Comparison of ENCODE assay signal across 26 cellular contexts in the genomic region with DNA sequence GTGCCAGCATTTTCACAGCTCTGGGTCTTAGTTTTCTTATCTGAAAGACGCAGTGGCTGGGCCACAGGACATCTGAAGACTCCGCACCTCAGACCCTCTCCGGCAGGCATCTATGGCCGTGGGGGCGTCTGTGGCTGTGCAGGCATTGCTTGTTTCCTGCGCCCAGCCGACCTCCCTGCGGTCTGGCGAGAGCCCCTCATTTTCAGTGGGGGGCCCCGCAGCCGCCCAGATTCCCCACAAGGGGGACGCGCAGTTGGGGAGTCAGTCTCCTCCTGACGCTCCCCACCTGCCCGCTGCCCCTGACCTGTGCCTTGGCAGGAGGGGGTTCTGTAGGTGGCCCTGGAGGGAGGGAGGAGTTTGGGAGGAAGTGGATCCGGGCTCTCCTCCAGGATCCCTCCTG. TPM values are rescaled to one million over a fixed set of nuclear protein-coding genes. Genes with fewer than 3 reads are reported as not detected.
DNase-seq lines count a peak whose midpoint lies in the region; ATAC-seq, FAIRE-seq and TF ChIP-seq lines count a peak whose summit lies in the region.
"Had no signal": no experiment of that assay in that cellular context is flagged by ENCODE, and none has a peak within 500 bp of the region (broad histone marks: within the 10 kb centered on the region; RNA-seq: fewer than 3 reads in every experiment).

No MANE protein-coding gene starts in this region.

- H3K27ac ChIP-seq in DOHH2 (ENCODE audit: low read depth, low read length) (no peak overlapping the region), GM23338 (ENCODE audit: low read depth) (no peak overlapping the region), H1 (ENCODE audit: low read depth, low read length) (no peak overlapping the region)
- H3K27ac ChIP-seq: HL-60 had no signal

- H3K14ac ChIP-seq in H1 (ENCODE audit: insufficient read length), result no peak overlapping the region

- H3K4me2 ChIP-seq in DOHH2 (ENCODE audit: low read length), result no peak overlapping the region
- no peak overlapping the region for H3K4me2 ChIP-seq in GM23338
- no peak overlapping the region for H3K4me2 ChIP-seq in H1 (ENCODE audit: insufficient read depth in 1 of 2, low read depth in 2 of 2, low read length in 2 of 2)

- no peak overlapping the region for H2BK20ac ChIP-seq in H1 (ENCODE audit: low read length)

- H3F3A ChIP-seq in DOHH2 (ENCODE audit: control insufficient read depth, insufficient read depth), result no peaks in the 10 kb centered on the region
- no peaks in the 10 kb centered on the region for H3F3A ChIP-seq in GM23338 (replicated peaks; ENCODE audit: low read depth)

- no peak for TF ChIP-seq POLR2A in H1 (IDR thresholded peaks at IDR 0.05; ENCODE audit: control extremely low read depth in 1 of 2, low read depth in 2 of 2, low read length in 2 of 2)

- no peaks in the 10 kb centered on the region for H3K9me3 ChIP-seq in DOHH2 (ENCODE audit: control insufficient read depth, insufficient read depth, low read length)
- H3K9me3 ChIP-seq in H1 (ENCODE audit: insufficient read depth in 2 of 2, low read depth in 1 of 2, low read length in 1 of 2), result no peaks in the 10 kb centered on the region
- H3K9me3 ChIP-seq: HAP-1 had no signal

- H3K9ac ChIP-seq in H1 (replicated peaks in 1 of 4; ENCODE audit: extremely low read depth in 1 of 4, low read depth in 3 of 4, low read length in 3 of 4), result no peak overlapping the region

- H3K4me3 ChIP-seq in DOHH2 (ENCODE audit: low read length) (no peak overlapping the region), GM23338 (no peak overlapping the region), H1 (ENCODE audit: extremely low read depth in 1 of 4, insufficient read depth in 2 of 4, low read depth in 3 of 4, low read length in 4 of 4) (no peak overlapping the region)
- H3K4me3 ChIP-seq: HAP-1 had no signal

- no peak overlapping the region for H3K23ac ChIP-seq in H1 (ENCODE audit: insufficient read length)

- H3K9me2 ChIP-seq in DOHH2 (replicated peaks; ENCODE audit: control insufficient read depth, low read length) (no peaks in the 10 kb centered on the region), GM23338 (ENCODE audit: insufficient read depth) (no peaks in the 10 kb centered on the region)

- no peak overlapping the region for H3K4ac ChIP-seq in H1 (replicated peaks; ENCODE audit: insufficient read length, low read depth, low read length)

- no peak overlapping the region; the same call in 1 of the 2 replicates for H2BK15ac ChIP-seq in H1 (ENCODE audit: low read length)

- H2AK5ac ChIP-seq in H1 (ENCODE audit: low read depth, low read length), result no peak overlapping the region

- H4K20me1 ChIP-seq in DOHH2 (ENCODE audit: control insufficient read depth, insufficient read depth, low read depth, low read length) (no peaks in the 10 kb centered on the region), GM23338 (replicated peaks; ENCODE audit: insufficient read depth) (no peaks in the 10 kb centered on the region), H1 (replicated peaks in 1 of 2; ENCODE audit: control insufficient read depth in 1 of 2, insufficient read depth in 2 of 2, low read length in 2 of 2) (no peaks in the 10 kb centered on the region)

- ATAC-seq in GM23338, result peak; percentile 64
- no peak for ATAC-seq in HG03039 (IDR thresholded peaks at IDR 0.05; ENCODE audit: unreplicated experiment)
- ATAC-seq: SK-N-SH treated with all-trans-retinoic acid at 6 μM for 48 hours had no signal

- peak overlapping the region; percentile 81 for H2AFZ ChIP-seq in GM23338
- H2AFZ ChIP-seq in H1 (ENCODE audit: low read length), result no peak overlapping the region

- no peak overlapping the region for H4K5ac ChIP-seq in H1 (ENCODE audit: insufficient read length, low read depth, low read length)

- DNase-seq in GM23338 (ENCODE audit: low spot score), result peak; percentile 63
- peak in 1 of 2 experiments; percentile 71 for DNase-seq in H1 (ENCODE audit: low read depth in 1 of 2, low spot score in 2 of 2)
- DNase-seq in neural crest cell (ENCODE audit: low read depth, low spot score), result no peak
- DNase-seq in activated naive CD4-positive, alpha-beta T cell treated with anti-CD3 and anti-CD28 coated beads, Interleukin-2, amount 50 U/mL, for 16 hours, result no peak
- no peak for DNase-seq in AML-193 (lab: John Stamatoyannopoulos, UW)
- no peak for DNase-seq in NCI-H187 treated with DMSO at 0.1 percent for 48 hours (lab: John Stamatoyannopoulos, UW)
- DNase-seq: ACHN; CD4-positive, alpha-beta T cell; DMS79; GDM1; MV-4-11; NCI-H1417; NCI-H2029; NCI-H2171 treated with DMSO at 0.1 percent for 48 hours; NCI-H748 treated with DMSO at 0.1 percent for 48 hours; OCI-M1; SHP77 treated with DMSO at 0.1 percent for 48 hours had no signal

- H3K36me3 ChIP-seq in DOHH2 (ENCODE audit: control insufficient read depth, low read length) (no peaks in the 10 kb centered on the region), GM23338 (ENCODE audit: insufficient read depth) (no peaks in the 10 kb centered on the region), H1 (ENCODE audit: control insufficient read depth in 2 of 4, insufficient read depth in 4 of 4, low read length in 3 of 4) (no peaks in the 10 kb centered on the region)
- H3K36me3 ChIP-seq: HAP-1 had no signal

- TF ChIP-seq EP300 in H1 (IDR thresholded peaks at IDR 0.05; ENCODE audit: borderline replicate concordance in 1 of 2, low read depth in 2 of 2, low read length in 2 of 2), result no peak

- H3K79me1 ChIP-seq in H1 (ENCODE audit: low read depth, low read length), result no peaks in the 10 kb centered on the region

- H3K4me3 Mint-ChIP-seq in GM23338 (no peak overlapping the region), neural crest cell (no peak overlapping the region)
- H3K4me3 Mint-ChIP-seq: CD4-positive, alpha-beta T cell had no signal

- FAIRE-seq in H1 (lab: Jason Lieb, UNC), result no peak
- FAIRE-seq: GM19239, HTR-8/SVneo had no signal

- POLR2A ChIA-PET in H1 (lab: Charles Lee; ENCODE audit: partially characterized antibody), result no interaction called here

- no peaks in the 10 kb centered on the region for H3K36me3 Mint-ChIP-seq in GM23338 (ENCODE audit: low read depth)
- no peaks in the 10 kb centered on the region for H3K36me3 Mint-ChIP-seq in neural crest cell (ENCODE audit: low read depth)

- H3K79me2 ChIP-seq in DOHH2 (ENCODE audit: control insufficient read depth, low read length) (no peaks in the 10 kb centered on the region), GM23338 (replicated peaks; ENCODE audit: insufficient read depth) (no peaks in the 10 kb centered on the region), H1 (ENCODE audit: control insufficient read depth in 1 of 2, insufficient read depth in 2 of 2, low read length in 2 of 2) (no peaks in the 10 kb centered on the region)

- no peak overlapping the region for H2BK5ac ChIP-seq in H1 (ENCODE audit: low read depth, low read length)

- H3K4me1 ChIP-seq in DOHH2 (ENCODE audit: control insufficient read depth, low read length) (peaks cover 6% of the 10 kb centered on the region; the same call in 1 of the 2 replicates), GM23338 (ENCODE audit: insufficient read depth) (no peaks in the 10 kb centered on the region), H1 (replicated peaks in 1 of 4; ENCODE audit: control insufficient read depth in 3 of 4, insufficient read depth in 4 of 4, low read length in 3 of 4) (peaks cover 0 to under 1% (median 0%) of the 10 kb centered on the region in 4 experiments; a peak in 4 of 7 replicates)
- H3K4me1 ChIP-seq: HAP-1 had no signal

- TF ChIP-seq RAD21 in H1 (IDR thresholded peaks at IDR 0.05 in 1 of 2, conservative IDR thresholded peaks at IDR 0.05 in 1 of 2; ENCODE audit: low read depth in 2 of 2, low read length in 2 of 2), result peak; percentile 21 to 40

- no peaks in the 10 kb centered on the region for H3K23me2 ChIP-seq in H1 (ENCODE audit: low read depth, low read length)

- peaks cover 11% of the 10 kb centered on the region for H3K4me1 Mint-ChIP-seq in GM23338
- no peaks in the 10 kb centered on the region for H3K4me1 Mint-ChIP-seq in neural crest cell

- H3K18ac ChIP-seq in H1 (ENCODE audit: extremely low read depth, low read length), result no peak overlapping the region

- H3K27me3 ChIP-seq in DOHH2 (ENCODE audit: control insufficient read depth, low read length) (peaks cover 15% of the 10 kb centered on the region), GM23338 (ENCODE audit: insufficient read depth) (no peaks in the 10 kb centered on the region), H1 (replicated peaks in 1 of 4; ENCODE audit: control insufficient read depth in 3 of 4, extremely low read depth in 1 of 4, insufficient read depth in 3 of 4, low read length in 3 of 4) (peaks cover 0 to 2% (median 0%) of the 10 kb centered on the region in 4 experiments; a peak in 1 of 7 replicates)

- H3K56ac ChIP-seq in H1 (replicated peaks; ENCODE audit: insufficient read length, low read depth, low read length), result no peak overlapping the region

- 83% methylated on average over 15 of the region's 16 CpGs; no CpG with 5 or more reads in 1 of the 2 experiments for WGBS in H1 (ENCODE audit: extremely low coverage in 1 of 2, insufficient coverage in 1 of 2, insufficient read length in 1 of 2, insufficient replicate concordance in 2 of 2, low coverage in 1 of 2, low lambda C conversion rate in 2 of 2, missing lambda C conversion rate in 1 of 2), 2 experiments

- no peak overlapping the region for H2BK120ac ChIP-seq in H1 (replicated peaks; ENCODE audit: low read depth, low read length)

- H2BK12ac ChIP-seq in H1 (ENCODE audit: low read depth, low read length), result no peak overlapping the region

- no peak overlapping the region for H4K91ac ChIP-seq in H1 (replicated peaks; ENCODE audit: insufficient read length, low read length)

- H3K27me3 Mint-ChIP-seq in GM23338 (ENCODE audit: insufficient read depth, low read depth, poor library complexity) (peaks cover 6% of the 10 kb centered on the region), neural crest cell (ENCODE audit: low read depth) (no peaks in the 10 kb centered on the region)
- H3K27me3 Mint-ChIP-seq: CD4-positive, alpha-beta T cell had no signal

- peak; percentile 9 for TF ChIP-seq CTCF in DOHH2 (IDR thresholded peaks at IDR 0.05; ENCODE audit: low read depth, low read length, poor library complexity, severe bottlenecking)
- TF ChIP-seq CTCF in GM23338 (conservative IDR thresholded peaks at IDR 0.05; ENCODE audit: low read depth in 2 of 2), result peak; percentile 19 to 37; a peak in 3 of 4 replicates
- TF ChIP-seq CTCF in H1 (IDR thresholded peaks at IDR 0.05; ENCODE audit: control extremely low read depth in 1 of 3, insufficient read depth in 1 of 3, low read depth in 1 of 3, low read length in 3 of 3), result peak; percentile 30 to 37 (median 33)
- peak; percentile 31 for TF ChIP-seq CTCF in neural crest cell (conservative IDR thresholded peaks at IDR 0.05)

- CTCF ChIA-PET in H1 (lab: Charles Lee; ENCODE audit: partially characterized antibody), result interaction anchor here (0.8 to 3.5 kb wide), 5 partner anchors 9 to 32 kb away, joined by 3 to 20 read pairs (median 6); no protein-coding TSS in a partner anchor

- H4K8ac ChIP-seq in H1 (ENCODE audit: extremely low read depth, insufficient read depth, low read length), result peak overlapping the region; percentile 31; the same call in 1 of the 2 replicates

- H3K9me3 Mint-ChIP-seq in GM23338 (no peaks in the 10 kb centered on the region), neural crest cell (no peaks in the 10 kb centered on the region)
- H3K9me3 Mint-ChIP-seq: CD4-positive, alpha-beta T cell had no signal

- no peak overlapping the region for H3K27ac Mint-ChIP-seq in GM23338
- H3K27ac Mint-ChIP-seq in neural crest cell (ENCODE audit: unreplicated experiment), result no peak overlapping the region
- H3K27ac Mint-ChIP-seq: CD4-positive, alpha-beta T cell had no signal

RNA-seq across cellular contexts. Expression of a gene that starts 3.5 kb away (rescaled TPM):
- total RNA-seq in GM23338 (2014; rRNA removed; shearing (Covaris generic)), result not detected in 2 replicates
- polyA plus RNA-seq in GM23338 (2016; fragmentation: Nextera tagmentation; extraction: Ambion mirVana), result not detected in 2 replicates
- total RNA-seq in H1 (2021; fragmentation: NEBNext Ultra II Directional; extraction: Animal tissue kit (Norgen Biotek cat#: 25700)), result not detected in 2 replicates
- not detected in 2 replicates for polyA plus RNA-seq in H1 (2011; rRNA removed)
- not detected for polyA plus RNA-seq in H1 (2011; cell fraction: cytosol; rRNA removed)
- polyA plus RNA-seq in H1 (2011; cell fraction: nucleus; rRNA removed), result not detected
- polyA plus RNA-seq in H1 (2012, experiment 1 of 2), result not detected in 4 replicates
- not detected for polyA plus RNA-seq in H1 (2012, experiment 2 of 2)
- not detected for polyA plus RNA-seq in H1 (2013, experiment 1 of 2)
- polyA plus RNA-seq in H1 (2013, experiment 2 of 2), result not detected
- polyA minus RNA-seq in H1 (2011; rRNA and poly(A)+ RNA removed), result not detected in 2 replicates
- polyA minus RNA-seq in H1 (2011; cell fraction: cytosol; rRNA and poly(A)+ RNA removed), result not detected
- polyA minus RNA-seq in H1 (2011; cell fraction: nucleus; rRNA and poly(A)+ RNA removed), result not detected
- total RNA-seq in neural crest cell, result not detected in 2 replicates
- total RNA-seq: CD4-positive, alpha-beta T cell; NCI-H460; RPMI7951 had no signal

RNA-seq across cellular contexts. Expression of a gene that starts 19.0 kb away (rescaled TPM):
- total RNA-seq in GM23338 (2014; rRNA removed; shearing (Covaris generic)), result not detected in 2 replicates
- polyA plus RNA-seq in GM23338 (2016; fragmentation: Nextera tagmentation; extraction: Ambion mirVana), result not detected in 2 replicates
- total RNA-seq in H1 (2021; fragmentation: NEBNext Ultra II Directional; extraction: Animal tissue kit (Norgen Biotek cat#: 25700)), result not detected in 2 replicates
- polyA plus RNA-seq in H1 (2011; rRNA removed), result not detected in 2 replicates
- polyA plus RNA-seq in H1 (2011; cell fraction: cytosol; rRNA removed), result not detected
- not detected for polyA plus RNA-seq in H1 (2011; cell fraction: nucleus; rRNA removed)
- not detected in 4 replicates for polyA plus RNA-seq in H1 (2012, experiment 1 of 2)
- polyA plus RNA-seq in H1 (2012, experiment 2 of 2), result not detected
- not detected for polyA plus RNA-seq in H1 (2013, experiment 1 of 2)
- polyA plus RNA-seq in H1 (2013, experiment 2 of 2), result not detected
- polyA minus RNA-seq in H1 (2011; rRNA and poly(A)+ RNA removed), result not detected in 2 replicates
- not detected for polyA minus RNA-seq in H1 (2011; cell fraction: cytosol; rRNA and poly(A)+ RNA removed)
- polyA minus RNA-seq in H1 (2011; cell fraction: nucleus; rRNA and poly(A)+ RNA removed), result not detected
- not detected in 2 replicates for total RNA-seq in neural crest cell
- total RNA-seq: CD4-positive, alpha-beta T cell; NCI-H460; RPMI7951 had no signal

RNA-seq across cellular contexts. Expression of a gene that starts 26.0 kb away (rescaled TPM):
- total RNA-seq in GM23338 (2014; rRNA removed; shearing (Covaris generic)), result 0.17 TPM in 1 of 2 replicates, not detected in the other
- polyA plus RNA-seq in GM23338 (2016; fragmentation: Nextera tagmentation; extraction: Ambion mirVana), result not detected in 2 replicates
- not detected in 2 replicates for total RNA-seq in H1 (2021; fragmentation: NEBNext Ultra II Directional; extraction: Animal tissue kit (Norgen Biotek cat#: 25700))
- polyA plus RNA-seq in H1 (2011; rRNA removed), result 0.38 and 0.75 TPM in 2 replicates
- polyA plus RNA-seq in H1 (2011; cell fraction: cytosol; rRNA removed), result 0.61 TPM
- polyA plus RNA-seq in H1 (2011; cell fraction: nucleus; rRNA removed), result 0.63 TPM
- polyA plus RNA-seq in H1 (2012, experiment 1 of 2), result 0.19 to 0.52 TPM (median 0.36 TPM) in 3 of 4 replicates, not detected in the other
- 0.16 TPM for polyA plus RNA-seq in H1 (2012, experiment 2 of 2)
- polyA plus RNA-seq in H1 (2013, experiment 1 of 2), result 0.06 TPM
- 0.13 TPM for polyA plus RNA-seq in H1 (2013, experiment 2 of 2)
- 0.44 and 0.63 TPM in 2 replicates for polyA minus RNA-seq in H1 (2011; rRNA and poly(A)+ RNA removed)
- not detected for polyA minus RNA-seq in H1 (2011; cell fraction: cytosol; rRNA and poly(A)+ RNA removed)
- 1.3 TPM for polyA minus RNA-seq in H1 (2011; cell fraction: nucleus; rRNA and poly(A)+ RNA removed)
- total RNA-seq in neural crest cell, result not detected in 2 replicates
- total RNA-seq: RPMI7951 had no signal

RNA-seq across cellular contexts. Expression of a gene that starts 33.9 kb away (rescaled TPM):
- total RNA-seq in GM23338 (2014; rRNA removed; shearing (Covaris generic)), result not detected in 2 replicates
- polyA plus RNA-seq in GM23338 (2016; fragmentation: Nextera tagmentation; extraction: Ambion mirVana) (not detected in 2 replicates), H1 (2011; rRNA removed) (not detected in 2 replicates)
- total RNA-seq in H1 (2021; fragmentation: NEBNext Ultra II Directional; extraction: Animal tissue kit (Norgen Biotek cat#: 25700)), result not detected in 2 replicates
- not detected for polyA plus RNA-seq in H1 (2011; cell fraction: cytosol; rRNA removed)
- polyA plus RNA-seq in H1 (2011; cell fraction: nucleus; rRNA removed), result not detected
- polyA plus RNA-seq in H1 (2012, experiment 1 of 2), result not detected in 4 replicates
- polyA plus RNA-seq in H1 (2012, experiment 2 of 2), result not detected
- not detected for polyA plus RNA-seq in H1 (2013, experiment 1 of 2)
- polyA plus RNA-seq in H1 (2013, experiment 2 of 2), result not detected
- 0.19 TPM in 1 of 2 replicates, not detected in the other for polyA minus RNA-seq in H1 (2011; rRNA and poly(A)+ RNA removed)
- polyA minus RNA-seq in H1 (2011; cell fraction: cytosol; rRNA and poly(A)+ RNA removed), result not detected
- polyA minus RNA-seq in H1 (2011; cell fraction: nucleus; rRNA and poly(A)+ RNA removed), result not detected
- not detected in 2 replicates for total RNA-seq in neural crest cell
- total RNA-seq: NCI-H460, RPMI7951 had no signal

RNA-seq across cellular contexts. Expression of a gene that starts 54.6 kb away (rescaled TPM):
- total RNA-seq in GM23338 (2014; rRNA removed; shearing (Covaris generic)), result 1.2 TPM in 1 of 2 replicates, not detected in the other
- polyA plus RNA-seq in GM23338 (2016; fragmentation: Nextera tagmentation; extraction: Ambion mirVana), result 3.1 and 3.3 TPM in 2 replicates
- total RNA-seq in H1 (2021; fragmentation: NEBNext Ultra II Directional; extraction: Animal tissue kit (Norgen Biotek cat#: 25700)), result 1.7 TPM in 1 of 2 replicates, not detected in the other
- polyA plus RNA-seq in H1 (2011; rRNA removed), result 4.1 and 6.7 TPM in 2 replicates
- 2.8 TPM for polyA plus RNA-seq in H1 (2011; cell fraction: cytosol; rRNA removed)
- 2.2 TPM for polyA plus RNA-seq in H1 (2011; cell fraction: nucleus; rRNA removed)
- polyA plus RNA-seq in H1 (2012, experiment 1 of 2), result 1.2 to 4.3 TPM (median 2.0 TPM) in 4 replicates
- 8.3 TPM for polyA plus RNA-seq in H1 (2012, experiment 2 of 2)
- 2.6 TPM for polyA plus RNA-seq in H1 (2013, experiment 1 of 2)
- 2.0 TPM for polyA plus RNA-seq in H1 (2013, experiment 2 of 2)
- 0.41 TPM in 1 of 2 replicates, not detected in the other for polyA minus RNA-seq in H1 (2011; rRNA and poly(A)+ RNA removed)
- polyA minus RNA-seq in H1 (2011; cell fraction: cytosol; rRNA and poly(A)+ RNA removed), result not detected
- not detected for polyA minus RNA-seq in H1 (2011; cell fraction: nucleus; rRNA and poly(A)+ RNA removed)
- total RNA-seq in neural crest cell, result not detected in 2 replicates
- total RNA-seq: CD4-positive, alpha-beta T cell; NCI-H460 had no signal
